12 cellular contexts compared by ENCODE assay signal in the genomic region with DNA sequence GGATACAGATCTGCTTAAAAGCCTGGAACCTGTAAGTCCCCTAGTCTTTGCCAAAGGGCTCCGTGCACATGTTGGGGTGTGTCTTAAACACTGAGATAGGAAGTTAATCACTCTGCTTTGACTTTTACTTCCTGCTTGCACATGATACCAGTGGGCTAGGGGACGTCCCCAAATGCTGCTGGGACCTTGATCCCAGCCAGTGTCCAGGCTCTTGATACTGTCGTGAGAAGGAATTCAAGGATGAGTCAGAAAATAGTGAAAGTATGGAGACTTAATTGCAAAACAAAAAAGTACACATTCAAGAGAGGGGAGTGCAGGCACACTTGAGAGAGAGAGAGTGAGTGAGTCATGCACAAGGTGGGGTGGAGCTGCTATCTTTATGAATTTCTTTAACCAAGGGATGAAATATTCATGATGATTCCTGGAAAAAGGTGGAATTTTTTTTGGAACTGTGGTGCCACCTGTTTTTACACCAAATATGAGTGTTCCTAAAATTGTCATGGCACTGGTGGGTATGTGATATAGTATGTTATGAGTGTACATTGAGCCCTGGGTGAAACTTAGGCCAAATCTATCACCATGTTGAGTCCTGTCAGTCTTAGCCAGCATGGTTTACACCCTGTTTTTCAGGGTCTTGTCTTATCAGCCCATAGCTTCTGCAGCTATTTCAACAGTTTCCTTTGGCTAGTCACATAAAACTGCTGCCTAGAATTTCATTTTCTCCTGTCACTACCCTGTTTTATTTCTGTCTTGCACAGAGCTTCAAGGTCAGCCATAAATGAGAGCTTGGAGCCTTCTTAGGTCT.
DNase-seq lines count a peak whose midpoint lies in the region; ATAC-seq and FAIRE-seq lines count a peak whose summit lies in the region.
"Had no signal": no experiment of that assay in that cellular context is flagged by ENCODE, and none has a peak within 500 bp of the region (broad histone marks: within the 10 kb centered on the region; RNA-seq: fewer than 3 reads in every experiment).

No MANE protein-coding gene starts in this region.

- peak; percentile 65 for FAIRE-seq in HTR-8/SVneo (lab: Jason Lieb, UNC)

- H3K36me3 Mint-ChIP-seq in stimulated activated memory B cell treated with anti-CD40 and anti-IgM and Interleukin-4, amounts not matched to agents 10 μg/mL and 1 μg/mL and 100 μg/mL, for 72 hours: peaks cover 52% of the 10 kb centered on the region

- H3K36me3 ChIP-seq in adipocyte (ENCODE audit: control insufficient read depth, insufficient read depth, low read length, severe bottlenecking): no peaks in the 10 kb centered on the region
- H3K36me3 ChIP-seq: sigmoid colon had no signal

- DNase-seq in AG08395 (ENCODE audit: low spot score) (peak; percentile 76), HTR-8/SVneo (ENCODE audit: insufficient read length, low spot score) (peak; percentile 61), adipocyte (ENCODE audit: low read depth) (peak; percentile 72), kidney glomerular epithelial cell (lab: John Stamatoyannopoulos, UW) (peak; percentile 32), medulla oblongata (ENCODE audit: extremely low spot score) (no peak), NCI-H1417 treated with DMSO at 0.1 percent for 48 hours (lab: John Stamatoyannopoulos, UW) (no peak)
- DNase-seq: activated naive CD8-positive, alpha-beta T cell treated with anti-CD3 and anti-CD28 coated beads for 36 hours; DMS79 treated with DMSO at 0.1 percent for 48 hours; sigmoid colon; T-helper 1 cell had no signal

- H3K4me1 ChIP-seq in adipocyte (ENCODE audit: control insufficient read depth, insufficient read depth, low read length): peaks cover 26% of the 10 kb centered on the region

- H3K9me3 Mint-ChIP-seq in stimulated activated memory B cell treated with anti-CD40 and anti-IgM and Interleukin-4, amounts not matched to agents 10 μg/mL and 1 μg/mL and 100 μg/mL, for 72 hours: no peaks in the 10 kb centered on the region

- no peaks in the 10 kb centered on the region for H3K27me3 Mint-ChIP-seq in stimulated activated memory B cell treated with anti-CD40 and anti-IgM and Interleukin-4, amounts not matched to agents 10 μg/mL and 1 μg/mL and 100 μg/mL, for 72 hours
- H3K27me3 Mint-ChIP-seq: activated naive CD8-positive, alpha-beta T cell treated with anti-CD3 and anti-CD28 coated beads for 36 hours had no signal

- H3K4me3 ChIP-seq in adipocyte (ENCODE audit: low read length): peak overlapping the region; percentile 26
- H3K4me3 ChIP-seq: sigmoid colon had no signal

- no peak for ATAC-seq in HG03469 (IDR thresholded peaks at IDR 0.05; ENCODE audit: unreplicated experiment)
- ATAC-seq in stimulated activated memory B cell treated with anti-CD40 and anti-IgM and Interleukin-4, amounts not matched to agents 10 μg/mL and 1 μg/mL and 100 μg/mL, for 72 hours: no peak

- no peaks in the 10 kb centered on the region for H3K4me1 Mint-ChIP-seq in stimulated activated memory B cell treated with anti-CD40 and anti-IgM and Interleukin-4, amounts not matched to agents 10 μg/mL and 1 μg/mL and 100 μg/mL, for 72 hours

- peak overlapping the region; percentile 4 for H3K9ac ChIP-seq in adipocyte (ENCODE audit: low read length)

- no peaks in the 10 kb centered on the region for H3K9me3 ChIP-seq in adipocyte (ENCODE audit: control insufficient read depth, low read length)
- H3K9me3 ChIP-seq: sigmoid colon had no signal

- no peaks in the 10 kb centered on the region for H3K27me3 ChIP-seq in adipocyte (replicated peaks; ENCODE audit: control insufficient read depth, insufficient read depth, low read length)
- H3K27me3 ChIP-seq: sigmoid colon had no signal

- H3K4me3 Mint-ChIP-seq in stimulated activated memory B cell treated with anti-CD40 and anti-IgM and Interleukin-4, amounts not matched to agents 10 μg/mL and 1 μg/mL and 100 μg/mL, for 72 hours: no peak overlapping the region
- H3K4me3 Mint-ChIP-seq: activated naive CD8-positive, alpha-beta T cell treated with anti-CD3 and anti-CD28 coated beads for 36 hours had no signal

- no peak overlapping the region for H3K27ac Mint-ChIP-seq in stimulated activated memory B cell treated with anti-CD40 and anti-IgM and Interleukin-4, amounts not matched to agents 10 μg/mL and 1 μg/mL and 100 μg/mL, for 72 hours
- H3K27ac Mint-ChIP-seq: activated naive CD8-positive, alpha-beta T cell treated with anti-CD3 and anti-CD28 coated beads for 36 hours had no signal

Comparison
In these comparisons a context has a peak if more than half of its experiments do, and no peak if none do; other contexts are left out.
1. DNase-seq: peak in AG08395 (single experiment), HTR-8/SVneo (single experiment), adipocyte (single experiment) and kidney glomerular epithelial cell (single experiment); none in medulla oblongata (single experiment) and NCI-H1417 treated with DMSO at 0.1 percent for 48 hours (single experiment).